8 cellular contexts compared by ENCODE assay signal in the genomic region with DNA sequence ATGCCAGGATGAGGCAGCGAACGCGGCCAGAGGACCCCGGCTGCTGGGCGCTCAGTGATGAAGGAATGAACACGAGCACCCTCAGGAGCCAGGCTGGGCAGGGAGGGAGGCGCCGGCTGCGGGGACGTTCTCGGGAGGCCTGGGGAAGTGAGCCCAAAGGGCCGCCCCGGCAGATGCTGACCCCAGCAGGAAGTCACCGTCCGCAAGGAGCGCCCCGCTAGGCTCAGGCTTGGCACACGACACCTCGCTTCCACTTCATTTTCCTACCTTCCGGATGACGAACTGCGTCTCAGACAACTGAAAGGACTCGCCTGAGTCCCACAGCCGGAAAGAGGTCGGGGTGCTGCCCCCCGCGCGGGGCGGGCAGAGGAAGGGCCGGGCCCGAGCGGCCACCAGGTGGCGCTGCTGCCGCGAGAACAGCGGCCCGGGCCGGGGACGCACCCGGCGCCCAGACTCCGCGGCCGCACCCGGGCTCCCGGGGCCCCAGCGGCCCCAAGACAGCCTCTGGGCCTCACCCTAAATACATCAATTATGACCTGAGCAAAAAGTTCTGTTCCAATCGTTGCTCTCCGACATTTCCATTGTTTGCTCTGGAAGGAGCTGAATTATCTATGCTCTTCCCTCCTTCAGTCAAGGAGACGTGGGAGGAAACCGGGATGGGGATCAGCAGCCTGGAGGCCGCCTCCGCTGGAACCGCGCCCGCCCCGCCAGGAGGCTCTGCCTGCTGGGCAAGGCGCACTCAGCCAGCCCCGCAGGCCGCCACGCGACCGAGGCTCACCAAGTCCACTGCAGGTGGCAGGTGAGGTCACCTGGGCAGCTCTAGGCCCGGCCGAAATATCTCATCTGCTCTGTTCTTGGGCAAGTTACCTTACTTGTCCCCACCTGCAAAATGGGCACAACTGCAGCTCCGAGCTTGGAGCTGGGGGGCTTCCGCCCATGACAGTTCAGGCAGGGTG.
DNase-seq lines count a peak whose midpoint lies in the region; ATAC-seq and TF ChIP-seq lines count a peak whose summit lies in the region.

No MANE protein-coding gene starts in this region.

- no peaks in the 10 kb centered on the region for H3K27me3 ChIP-seq in endocrine pancreas (ENCODE audit: control insufficient read depth, insufficient read depth, low read length)

- peak; percentile 8 for DNase-seq in NOMO-1 treated with DMSO at 0.1 percent for 48 hours (lab: John Stamatoyannopoulos, UW; ENCODE audit: unreplicated experiment)
- DNase-seq in NOMO-1 treated with dmso at 0.1 percent for 144 hours (lab: John Stamatoyannopoulos, UW; ENCODE audit: unreplicated experiment): no peak
- DNase-seq in activated CD8-positive, alpha-beta memory T cell treated with anti-CD3 and anti-CD28 coated beads for 24 hours: peak; percentile 91
- DNase-seq in mucosa of descending colon: peak in 2 of 3 donors; percentile 51 to 58
- peak; percentile 30 to 37 for DNase-seq in stimulated activated CD8-positive, alpha-beta memory T cell treated with anti-CD3 and anti-CD28 coated beads, Interleukin-2, amount 100 ng/mL, for 1 hour (ENCODE audit: low read depth in 2 of 2)
- DNase-seq in NCI-H2107 treated with DMSO at 0.1 percent for 48 hours (lab: John Stamatoyannopoulos, UW; ENCODE audit: unreplicated experiment): no peak

- ATAC-seq in mucosa of descending colon: peak; percentile 75

- peak; percentile 98 for TF ChIP-seq CTCF in LNCAP (IDR thresholded peaks at IDR 0.05)
- TF ChIP-seq CTCF in mucosa of descending colon (IDR thresholded peaks at IDR 0.05): peak; percentile 83

- intact Hi-C loops in mucosa of descending colon (cut with DNase I, micrococcal nuclease): loop anchor here (5.0 to 10.0 kb wide), 2 partner anchors 178 to 325 kb away; a partner anchor contains a TSS

- peak overlapping the region; percentile 54 for H3K9ac ChIP-seq in endocrine pancreas (ENCODE audit: control insufficient read depth, insufficient read depth, low read length)

- H3K9me3 ChIP-seq in endocrine pancreas (ENCODE audit: control insufficient read depth, low read length): no peaks in the 10 kb centered on the region
- H3K9me3 ChIP-seq in mucosa of descending colon: peaks cover 2% of the 10 kb centered on the region

- H3K4me3 ChIP-seq in endocrine pancreas (ENCODE audit: control insufficient read depth, insufficient read depth, low read length): no peak overlapping the region
- no peak overlapping the region for H3K4me3 ChIP-seq in mucosa of descending colon

- H3K36me3 ChIP-seq in endocrine pancreas (ENCODE audit: control insufficient read depth, insufficient read depth, low read length) (no peaks in the 10 kb centered on the region), mucosa of descending colon (ENCODE audit: low read depth) (no peaks in the 10 kb centered on the region)

- no peaks in the 10 kb centered on the region for H3K4me1 ChIP-seq in endocrine pancreas (ENCODE audit: control insufficient read depth, insufficient read depth, low read length)
- H3K4me1 ChIP-seq in mucosa of descending colon (ENCODE audit: low read depth): peaks cover 4% of the 10 kb centered on the region

Comparison
In these comparisons a context has a peak if more than half of its experiments do, and no peak if none do; other contexts are left out.
1. DNase-seq: peak in NOMO-1 treated with DMSO at 0.1 percent for 48 hours (single experiment), activated CD8-positive, alpha-beta memory T cell treated with anti-CD3 and anti-CD28 coated beads for 24 hours (single experiment), mucosa of descending colon (2 of 3) and stimulated activated CD8-positive, alpha-beta memory T cell treated with anti-CD3 and anti-CD28 coated beads, Interleukin-2, amount 100 ng/mL, for 1 hour (2 of 2); none in NOMO-1 treated with dmso at 0.1 percent for 144 hours (single experiment) and NCI-H2107 treated with DMSO at 0.1 percent for 48 hours (single experiment).